ENCODE assay signal across 19 cellular contexts in genomic region chr13:40252241-40252640, GRCh38.
A peak's percentile ranks its signal among the peaks of the same experiment; 100 is the strongest.
DNase-seq lines count a peak whose midpoint lies in the region; ATAC-seq and TF ChIP-seq lines count a peak whose summit lies in the region.
"Had no signal": no experiment of that assay in that cellular context is flagged by ENCODE, and none has a peak within 500 bp of the region (broad histone marks: within the 10 kb centered on the region; RNA-seq: fewer than 3 reads in every experiment).

No MANE protein-coding gene starts in this region.

- H4K20me1 ChIP-seq in OCI-LY1 (ENCODE audit: insufficient read depth, low read length), result no peaks in the 10 kb centered on the region
- H4K20me1 ChIP-seq: BLaER1 treated with 17β-estradiol and CSF1 and Interleukin-3, amounts not matched to agents 10 nM and 100 nM had no signal

- TF ChIP-seq CTCF in OCI-LY1 (IDR thresholded peaks at IDR 0.05; ENCODE audit: low read length) (no peak), esophagus squamous epithelium (IDR thresholded peaks at IDR 0.05) (no peak), suprapubic skin (IDR thresholded peaks at IDR 0.05) (no peak)

- no peaks in the 10 kb centered on the region for H3F3A ChIP-seq in OCI-LY1 (ENCODE audit: insufficient read depth, low read length)

- H3K9me3 Mint-ChIP-seq in activated CD4-positive, alpha-beta T cell treated with anti-CD3 and anti-CD28 coated beads, Interleukin-2, amount 10 ng/mL, durations not matched to agents 24 days and 14 days, result peaks cover 28% of the 10 kb centered on the region

- H2AFZ ChIP-seq in OCI-LY1 (ENCODE audit: low read length), result no peak overlapping the region

- no peak overlapping the region for H3K9ac ChIP-seq in OCI-LY1 (ENCODE audit: low read length)
- H3K9ac ChIP-seq: BLaER1 treated with 17β-estradiol and CSF1 and Interleukin-3, amounts not matched to agents 10 nM and 100 nM had no signal

- no peak overlapping the region for H3K4me3 ChIP-seq in OCI-LY1 (ENCODE audit: low read depth, low read length, poor library complexity, severe bottlenecking)
- H3K4me3 ChIP-seq in esophagus squamous epithelium, result no peak overlapping the region
- no peak overlapping the region for H3K4me3 ChIP-seq in suprapubic skin
- H3K4me3 ChIP-seq: BLaER1 treated with 17β-estradiol and CSF1 and Interleukin-3, amounts not matched to agents 10 nM and 100 nM had no signal

- no peaks in the 10 kb centered on the region for H3K9me2 ChIP-seq in OCI-LY1 (ENCODE audit: low read depth, low read length)

- H3K27me3 ChIP-seq in OCI-LY1 (ENCODE audit: insufficient read depth, low read length) (no peaks in the 10 kb centered on the region), esophagus squamous epithelium (no peaks in the 10 kb centered on the region), suprapubic skin (no peaks in the 10 kb centered on the region)
- H3K27me3 ChIP-seq: BLaER1 treated with 17β-estradiol and CSF1 and Interleukin-3, amounts not matched to agents 10 nM and 100 nM had no signal

- no peak overlapping the region for H3K4me2 ChIP-seq in OCI-LY1 (ENCODE audit: low read length)

- H3K27me3 Mint-ChIP-seq in activated CD4-positive, alpha-beta T cell treated with anti-CD3 and anti-CD28 coated beads, Interleukin-2, amount 10 ng/mL, durations not matched to agents 24 days and 14 days, result no peaks in the 10 kb centered on the region

- peaks cover 5% of the 10 kb centered on the region; the same call in 1 of the 2 replicates for H3K9me3 ChIP-seq in OCI-LY1 (ENCODE audit: low read length)
- no peaks in the 10 kb centered on the region for H3K9me3 ChIP-seq in esophagus squamous epithelium
- no peaks in the 10 kb centered on the region for H3K9me3 ChIP-seq in suprapubic skin

- intact Hi-C loops in activated CD4-positive, alpha-beta T cell treated with anti-CD3 and anti-CD28 coated beads, Interleukin-2, amount 10 ng/mL, durations not matched to agents 24 days and 14 days (cut with micrococcal nuclease), result loop anchor here (5.0 kb wide), 1 partner anchor 410 kb away; no protein-coding TSS in a partner anchor
- intact Hi-C loops in esophagus squamous epithelium (cut with DNase I), result no loop called here

- no peak for ATAC-seq in HG03097 (IDR thresholded peaks at IDR 0.05; ENCODE audit: low FRiP score, unreplicated experiment)
- ATAC-seq: CD8-positive, alpha-beta T cell had no signal

- H3K79me2 ChIP-seq in OCI-LY1 (ENCODE audit: insufficient read depth, low read length), result no peaks in the 10 kb centered on the region

- no peaks in the 10 kb centered on the region for H3K36me3 ChIP-seq in OCI-LY1 (ENCODE audit: insufficient read depth, low read length)
- H3K36me3 ChIP-seq in esophagus squamous epithelium, result no peaks in the 10 kb centered on the region
- H3K36me3 ChIP-seq in suprapubic skin, result no peaks in the 10 kb centered on the region
- H3K36me3 ChIP-seq: BLaER1 treated with 17β-estradiol and CSF1 and Interleukin-3, amounts not matched to agents 10 nM and 100 nM had no signal

- H3K36me3 Mint-ChIP-seq in activated CD4-positive, alpha-beta T cell treated with anti-CD3 and anti-CD28 coated beads, Interleukin-2, amount 10 ng/mL, durations not matched to agents 24 days and 14 days (ENCODE audit: low read depth), result peaks cover 2% of the 10 kb centered on the region
- H3K36me3 Mint-ChIP-seq: CD8-positive, alpha-beta T cell had no signal

- H3K27ac ChIP-seq in OCI-LY1 (ENCODE audit: low read depth, low read length, poor library complexity, severe bottlenecking) (peak overlapping the region; percentile 21), esophagus squamous epithelium (peak overlapping the region in 3 of 4 donors; percentile 13 to 38 (median 27)), suprapubic skin (peak overlapping the region; percentile 23)
- H3K27ac ChIP-seq: BLaER1 treated with 17β-estradiol and CSF1 and Interleukin-3, amounts not matched to agents 10 nM and 100 nM had no signal

- H3K4me1 ChIP-seq in OCI-LY1 (ENCODE audit: insufficient read depth, low read length, severe bottlenecking) (peaks cover 21% of the 10 kb centered on the region), esophagus squamous epithelium (peaks cover 0 to 16% (median 9%) of the 10 kb centered on the region in 3 donors), suprapubic skin (peaks cover 28% of the 10 kb centered on the region)

- peaks cover 24% of the 10 kb centered on the region for H3K4me1 Mint-ChIP-seq in activated CD4-positive, alpha-beta T cell treated with anti-CD3 and anti-CD28 coated beads, Interleukin-2, amount 10 ng/mL, durations not matched to agents 24 days and 14 days

- H3K4me3 Mint-ChIP-seq in activated CD4-positive, alpha-beta T cell treated with anti-CD3 and anti-CD28 coated beads, Interleukin-2, amount 10 ng/mL, durations not matched to agents 24 days and 14 days, result no peak overlapping the region
- H3K4me3 Mint-ChIP-seq: CD8-positive, alpha-beta T cell had no signal

- TF ChIP-seq POLR2A in esophagus squamous epithelium (IDR thresholded peaks at IDR 0.05) (no peak), suprapubic skin (IDR thresholded peaks at IDR 0.05) (no peak)

- H3K27ac Mint-ChIP-seq in activated CD4-positive, alpha-beta T cell treated with anti-CD3 and anti-CD28 coated beads, Interleukin-2, amount 10 ng/mL, durations not matched to agents 24 days and 14 days, result peak overlapping the region; percentile 34
- H3K27ac Mint-ChIP-seq: CD8-positive, alpha-beta T cell had no signal

- no peak for DNase-seq in activated CD4-positive, alpha-beta T cell treated with anti-CD3 and anti-CD28 coated beads, Interleukin-2, amount 10 ng/mL, durations not matched to agents 24 days and 14 days
- DNase-seq in activated CD4-positive, alpha-beta T cell treated with anti-CD3 and anti-CD28 coated beads for 48 hours, result no peak
- DNase-seq in esophagus squamous epithelium (lab: John Stamatoyannopoulos, UW), result no peak
- DNase-seq in suprapubic skin (ENCODE audit: low spot score in 2 of 2), result no peak
- no peak for DNase-seq in ecto neural progenitor cell (ENCODE audit: low spot score)
- DNase-seq in NCI-H524 treated with DMSO at 0.1 percent for 48 hours (lab: John Stamatoyannopoulos, UW), result no peak
- DNase-seq: Calu3; CD8-positive, alpha-beta T cell; MM.1S; NCI-H1092; NCI-H1436 treated with DMSO at 0.1 percent for 48 hours; NCI-H2029; NCI-H446; NK-92 treated with Interleukin-12 subunit alpha and Interleukin-12 subunit beta, amount 100 ng/mL, for 24 hours; OCI-M1; SHP77 had no signal

- 53 to 64% methylated on average over 3 of the region's 3 CpGs for WGBS in esophagus squamous epithelium, 2 donors
- 63% methylated on average over 3 of the region's 3 CpGs for whole genome bisulfite sequencing in suprapubic skin

- TF ChIP-seq EP300 in suprapubic skin (IDR thresholded peaks at IDR 0.05), result no peak
